Comparison of ENCODE assay signal across 16 cellular contexts in genomic region chr2:192060161-192060560, GRCh38.
DNase-seq lines count a peak whose midpoint lies in the region; ATAC-seq and TF ChIP-seq lines count a peak whose summit lies in the region.
"Had no signal": no experiment of that assay in that cellular context is flagged by ENCODE, and none has a peak within 500 bp of the region (broad histone marks: within the 10 kb centered on the region; RNA-seq: fewer than 3 reads in every experiment).

No MANE protein-coding gene starts in this region.

- no peaks in the 10 kb centered on the region for H3K9me2 ChIP-seq in MM.1S (replicated peaks; ENCODE audit: insufficient read depth, low read length)

- H3K9me3 Mint-ChIP-seq in natural killer cell (no peaks in the 10 kb centered on the region), glutamatergic neuron (ENCODE audit: unreplicated experiment) (no peaks in the 10 kb centered on the region)
- H3K9me3 Mint-ChIP-seq in natural killer cell treated with Interleukin-12 subunit alpha and Interleukin-12 subunit beta and Interleukin-15 and Interleukin-18, amount 100 ng/mL, for 72 hours = no peaks in the 10 kb centered on the region
- no peaks in the 10 kb centered on the region for H3K9me3 Mint-ChIP-seq in effector memory CD8-positive, alpha-beta T cell
- no peaks in the 10 kb centered on the region for H3K9me3 Mint-ChIP-seq in CD8-positive, alpha-beta memory T cell

- H3K36me3 Mint-ChIP-seq in natural killer cell (no peaks in the 10 kb centered on the region), glutamatergic neuron (ENCODE audit: unreplicated experiment) (no peaks in the 10 kb centered on the region)
- H3K36me3 Mint-ChIP-seq in natural killer cell treated with Interleukin-12 subunit alpha and Interleukin-12 subunit beta and Interleukin-15 and Interleukin-18, amount 100 ng/mL, for 72 hours = no peaks in the 10 kb centered on the region
- H3K36me3 Mint-ChIP-seq in effector memory CD8-positive, alpha-beta T cell (ENCODE audit: insufficient read depth) = no peaks in the 10 kb centered on the region
- no peaks in the 10 kb centered on the region for H3K36me3 Mint-ChIP-seq in CD8-positive, alpha-beta memory T cell

- no peak overlapping the region for H2AFZ ChIP-seq in MM.1S (ENCODE audit: low read length)

- DNase-seq in natural killer cell (no peak), MM.1S (peak; percentile 47), glutamatergic neuron (no peak), NCI-H510A treated with DMSO at 0.1 percent for 48 hours (lab: John Stamatoyannopoulos, UW) (no peak)
- no peak for DNase-seq in natural killer cell treated with Interleukin-12 subunit alpha and Interleukin-12 subunit beta and Interleukin-15 and Interleukin-18, amount 100 ng/mL, for 72 hours (ENCODE audit: low spot score)
- no peak for DNase-seq in effector memory CD8-positive, alpha-beta T cell
- DNase-seq in CD8-positive, alpha-beta memory T cell = no peak
- DNase-seq: C1 segment of cervical spinal cord, EL, NCI-H1105 treated with DMSO at 0.1 percent for 48 hours, NCI-H187, NCI-H446, NCI-H748 treated with DMSO at 0.1 percent for 48 hours, Peyer's patch had no signal

- no peak overlapping the region for H3K4me2 ChIP-seq in MM.1S (ENCODE audit: low read depth, low read length)

- TF ChIP-seq CTCF in natural killer cell (IDR thresholded peaks at IDR 0.05) (no peak), MM.1S (IDR thresholded peaks at IDR 0.05; ENCODE audit: low read length) (no peak), glutamatergic neuron (IDR thresholded peaks at IDR 0.05; ENCODE audit: partially characterized antibody, unreplicated experiment) (no peak)

- H3F3A ChIP-seq in MM.1S (ENCODE audit: insufficient read depth, low read length) = no peaks in the 10 kb centered on the region

- POLR2A ChIA-PET in CD8-positive, alpha-beta memory T cell (lab: Charles Lee) = no interaction called here

- intact Hi-C loops in natural killer cell (cut with micrococcal nuclease) = no loop called here

- no peak overlapping the region for H3K27ac ChIP-seq in MM.1S (ENCODE audit: low read length)
- H3K27ac ChIP-seq in CD8-positive, alpha-beta memory T cell (ENCODE audit: low read depth, low read length) = no peak overlapping the region
- H3K27ac ChIP-seq: Peyer's patch had no signal

- no peaks in the 10 kb centered on the region for H3K79me2 ChIP-seq in MM.1S (ENCODE audit: low read length)

- CTCF ChIA-PET in CD8-positive, alpha-beta memory T cell (lab: Charles Lee) = no interaction called here

- peak in 2 of 3 donors; percentile 66 to 73 for ATAC-seq in natural killer cell
- ATAC-seq in natural killer cell treated with Interleukin-12 subunit alpha and Interleukin-12 subunit beta and Interleukin-15 and Interleukin-18, amount 100 ng/mL, for 72 hours = no peak
- ATAC-seq in effector memory CD8-positive, alpha-beta T cell (replicated peaks) = no peak
- ATAC-seq: Right ventricle myocardium inferior had no signal

- H3K36me3 ChIP-seq in MM.1S (replicated peaks; ENCODE audit: insufficient read depth, low read length) = no peaks in the 10 kb centered on the region
- H3K36me3 ChIP-seq in CD8-positive, alpha-beta memory T cell (ENCODE audit: insufficient read depth, low read length) = no peaks in the 10 kb centered on the region
- H3K36me3 ChIP-seq: HAP-1, Peyer's patch had no signal

- no peaks in the 10 kb centered on the region for H4K20me1 ChIP-seq in MM.1S (ENCODE audit: insufficient read depth, low read length)

- H3K27me3 Mint-ChIP-seq in natural killer cell (ENCODE audit: low read depth in 2 of 2) (peaks cover 2 to 10% of the 10 kb centered on the region in 2 donors), glutamatergic neuron (ENCODE audit: unreplicated experiment) (no peaks in the 10 kb centered on the region)
- H3K27me3 Mint-ChIP-seq in natural killer cell treated with Interleukin-12 subunit alpha and Interleukin-12 subunit beta and Interleukin-15 and Interleukin-18, amount 100 ng/mL, for 72 hours = peaks cover 5% of the 10 kb centered on the region in 2 donors
- H3K27me3 Mint-ChIP-seq in effector memory CD8-positive, alpha-beta T cell = peaks cover 9 to 23% of the 10 kb centered on the region in 2 donors
- peaks cover 0 to 15% of the 10 kb centered on the region in 2 donors for H3K27me3 Mint-ChIP-seq in CD8-positive, alpha-beta memory T cell

- no peak overlapping the region for H3K9ac ChIP-seq in MM.1S (ENCODE audit: low read length)

- no peaks in the 10 kb centered on the region for H3K27me3 ChIP-seq in MM.1S (replicated peaks; ENCODE audit: insufficient read depth, low read length)
- no peaks in the 10 kb centered on the region for H3K27me3 ChIP-seq in CD8-positive, alpha-beta memory T cell (ENCODE audit: insufficient read depth, low read length, poor library complexity, severe bottlenecking)
- H3K27me3 ChIP-seq: Peyer's patch had no signal

- H3K9me3 ChIP-seq in MM.1S (replicated peaks; ENCODE audit: insufficient read depth, low read length) = no peaks in the 10 kb centered on the region
- H3K9me3 ChIP-seq in CD8-positive, alpha-beta memory T cell (ENCODE audit: low read length) = no peaks in the 10 kb centered on the region
- H3K9me3 ChIP-seq: HAP-1, Peyer's patch had no signal

- H3K27ac Mint-ChIP-seq in natural killer cell = no peak overlapping the region
- H3K27ac Mint-ChIP-seq in natural killer cell treated with Interleukin-12 subunit alpha and Interleukin-12 subunit beta and Interleukin-15 and Interleukin-18, amount 100 ng/mL, for 72 hours = no peak overlapping the region
- peak overlapping the region; percentile 88 for H3K27ac Mint-ChIP-seq in glutamatergic neuron (ENCODE audit: unreplicated experiment)
- H3K27ac Mint-ChIP-seq in effector memory CD8-positive, alpha-beta T cell = no peak overlapping the region
- H3K27ac Mint-ChIP-seq in CD8-positive, alpha-beta memory T cell = no peak overlapping the region

- H3K4me1 ChIP-seq in MM.1S (ENCODE audit: low read length) = no peaks in the 10 kb centered on the region
- no peaks in the 10 kb centered on the region for H3K4me1 ChIP-seq in CD8-positive, alpha-beta memory T cell (ENCODE audit: insufficient read depth, low read length)
- H3K4me1 ChIP-seq: HAP-1, Peyer's patch had no signal

- no peak overlapping the region for H3K4me3 Mint-ChIP-seq in natural killer cell
- H3K4me3 Mint-ChIP-seq in natural killer cell treated with Interleukin-12 subunit alpha and Interleukin-12 subunit beta and Interleukin-15 and Interleukin-18, amount 100 ng/mL, for 72 hours = no peak overlapping the region
- H3K4me3 Mint-ChIP-seq in glutamatergic neuron (ENCODE audit: unreplicated experiment) = no peak overlapping the region
- no peak overlapping the region for H3K4me3 Mint-ChIP-seq in effector memory CD8-positive, alpha-beta T cell
- no peak overlapping the region for H3K4me3 Mint-ChIP-seq in CD8-positive, alpha-beta memory T cell

- H3K4me3 ChIP-seq in MM.1S (ENCODE audit: low read length) = no peak overlapping the region
- no peak overlapping the region for H3K4me3 ChIP-seq in CD8-positive, alpha-beta memory T cell (ENCODE audit: low read length)
- H3K4me3 ChIP-seq: HAP-1, Peyer's patch had no signal

- H3K4me1 Mint-ChIP-seq in natural killer cell (peaks cover 8% of the 10 kb centered on the region in 2 donors), glutamatergic neuron (ENCODE audit: low read depth, unreplicated experiment) (peaks cover 53% of the 10 kb centered on the region)
- peaks cover 0 to 3% of the 10 kb centered on the region in 2 donors for H3K4me1 Mint-ChIP-seq in natural killer cell treated with Interleukin-12 subunit alpha and Interleukin-12 subunit beta and Interleukin-15 and Interleukin-18, amount 100 ng/mL, for 72 hours (ENCODE audit: low read depth in 2 of 2)
- H3K4me1 Mint-ChIP-seq in effector memory CD8-positive, alpha-beta T cell (ENCODE audit: low read depth in 2 of 2) = no peaks in the 10 kb centered on the region
- H3K4me1 Mint-ChIP-seq in CD8-positive, alpha-beta memory T cell = peaks cover 0 to 3% (median 0%) of the 10 kb centered on the region in 3 donors

Comparison
In these comparisons a context has a peak if more than half of its experiments do, and no peak if none do; other contexts are left out.
1. ATAC-seq: peak in natural killer cell (2 of 3); none in natural killer cell treated with Interleukin-12 subunit alpha and Interleukin-12 subunit beta and Interleukin-15 and Interleukin-18, amount 100 ng/mL, for 72 hours (0 of 2) and effector memory CD8-positive, alpha-beta T cell (single experiment).